In the genomic region with DNA sequence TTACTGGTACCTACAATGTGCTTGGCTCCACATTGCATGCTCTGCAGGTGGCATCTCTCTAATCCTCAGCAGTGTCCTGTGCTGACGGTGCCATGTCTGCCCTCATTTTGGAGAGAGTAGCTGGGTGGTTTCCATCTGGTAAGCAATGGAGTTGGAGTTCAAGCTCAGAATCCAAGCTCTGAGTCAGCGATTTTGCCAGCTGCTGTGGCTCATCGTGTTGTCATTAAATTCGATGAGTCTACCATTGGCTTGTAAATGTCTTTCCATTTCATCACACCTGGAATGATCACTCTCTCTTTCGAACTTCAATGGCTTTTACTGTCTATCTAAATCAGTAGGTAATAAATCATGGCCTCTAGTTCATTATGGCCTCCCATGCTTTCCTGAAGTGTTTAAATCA, we compare ENCODE assay signal across 17 cellular contexts.
DNase-seq lines count a peak whose midpoint lies in the region; ATAC-seq and TF ChIP-seq lines count a peak whose summit lies in the region.
"Had no signal": no experiment of that assay in that cellular context is flagged by ENCODE, and none has a peak within 500 bp of the region (broad histone marks: within the 10 kb centered on the region; RNA-seq: fewer than 3 reads in every experiment).

No MANE protein-coding gene starts in this region.

- H3K27ac ChIP-seq in esophagus squamous epithelium = no peak overlapping the region
- H3K27ac ChIP-seq: C4-2B, SJSA1 had no signal

- DNase-seq in BJ (ENCODE audit: low read depth) (peak; percentile 1), HT1080 (ENCODE audit: low read depth) (peak; percentile 20), SW480 (ENCODE audit: low spot score) (peak; percentile 15), myocyte (ENCODE audit: low read depth) (peak; percentile 61), type B pancreatic cell (ENCODE audit: extremely low spot score, unreplicated experiment) (no peak), esophagus squamous epithelium (lab: John Stamatoyannopoulos, UW) (no peak), Right ventricle myocardium superior (no peak)
- DNase-seq: COR-L47, KG1, MG63, NCI-H1105, NCI-H187, NCI-H774, SW 1271 had no signal

- POLR2A ChIA-PET in BJ (lab: Charles Lee) = no interaction called here

- H3K9me3 ChIP-seq in esophagus squamous epithelium = no peaks in the 10 kb centered on the region
- H3K9me3 ChIP-seq: MG63, SJSA1 had no signal

- no peaks in the 10 kb centered on the region for H3K9me3 Mint-ChIP-seq in type B pancreatic cell

- CTCF ChIA-PET in BJ (lab: Yijun Ruan, JAX) = no interaction called here

- no peaks in the 10 kb centered on the region for H3K36me3 ChIP-seq in BJ (ENCODE audit: control insufficient read depth, insufficient read depth, low read length)
- no peaks in the 10 kb centered on the region for H3K36me3 ChIP-seq in esophagus squamous epithelium
- H3K36me3 ChIP-seq: MG63, SJSA1 had no signal

- TF ChIP-seq POLR2A in esophagus squamous epithelium (IDR thresholded peaks at IDR 0.05) = no peak

- intact Hi-C loops in esophagus squamous epithelium (cut with DNase I) = no loop called here
- intact Hi-C loops in Right ventricle myocardium superior (cut with DNase I) = no loop called here

- no peaks in the 10 kb centered on the region for H3K36me3 Mint-ChIP-seq in type B pancreatic cell

- H3K4me1 Mint-ChIP-seq in type B pancreatic cell (ENCODE audit: unreplicated experiment) = no peaks in the 10 kb centered on the region

- no peak overlapping the region for H3K4me3 ChIP-seq in BJ (ENCODE audit: low read depth, low read length)
- no peak overlapping the region for H3K4me3 ChIP-seq in esophagus squamous epithelium
- H3K4me3 ChIP-seq: MG63, SJSA1 had no signal

- H3K27me3 Mint-ChIP-seq in type B pancreatic cell = no peaks in the 10 kb centered on the region

- 53 to 68% methylated on average over 4 to 5 of the region's 5 CpGs for WGBS in esophagus squamous epithelium, 2 donors

- no peaks in the 10 kb centered on the region for H3K4me1 ChIP-seq in esophagus squamous epithelium
- H3K4me1 ChIP-seq: SJSA1 had no signal

- H3K27ac Mint-ChIP-seq in type B pancreatic cell = no peak overlapping the region

- TF ChIP-seq CTCF in BJ (IDR thresholded peaks at IDR 0.05; ENCODE audit: insufficient read depth, low read depth, low read length) = no peak
- no peak for TF ChIP-seq CTCF in type B pancreatic cell (conservative IDR thresholded peaks at IDR 0.05)
- no peak for TF ChIP-seq CTCF in esophagus squamous epithelium (IDR thresholded peaks at IDR 0.05)

- H3K27me3 ChIP-seq in BJ (ENCODE audit: control insufficient read depth, insufficient read depth, low read length) (no peaks in the 10 kb centered on the region), esophagus squamous epithelium (no peaks in the 10 kb centered on the region)
- H3K27me3 ChIP-seq: MG63, SJSA1 had no signal

- no peak overlapping the region for H3K4me3 Mint-ChIP-seq in type B pancreatic cell

- ATAC-seq in GM18519 (IDR thresholded peaks at IDR 0.05; ENCODE audit: low FRiP score, unreplicated experiment) = no peak
- ATAC-seq in Right ventricle myocardium superior (ENCODE audit: poor library complexity) = no peak

Comparison
In these comparisons a context has a peak if more than half of its experiments do, and no peak if none do; other contexts are left out.
1. DNase-seq: peak in BJ (single experiment), HT1080 (single experiment), SW480 (single experiment) and myocyte (single experiment); none in type B pancreatic cell (single experiment), esophagus squamous epithelium (single experiment) and Right ventricle myocardium superior (single experiment).